ENCODE assay signal across 11 cellular contexts in the genomic region with DNA sequence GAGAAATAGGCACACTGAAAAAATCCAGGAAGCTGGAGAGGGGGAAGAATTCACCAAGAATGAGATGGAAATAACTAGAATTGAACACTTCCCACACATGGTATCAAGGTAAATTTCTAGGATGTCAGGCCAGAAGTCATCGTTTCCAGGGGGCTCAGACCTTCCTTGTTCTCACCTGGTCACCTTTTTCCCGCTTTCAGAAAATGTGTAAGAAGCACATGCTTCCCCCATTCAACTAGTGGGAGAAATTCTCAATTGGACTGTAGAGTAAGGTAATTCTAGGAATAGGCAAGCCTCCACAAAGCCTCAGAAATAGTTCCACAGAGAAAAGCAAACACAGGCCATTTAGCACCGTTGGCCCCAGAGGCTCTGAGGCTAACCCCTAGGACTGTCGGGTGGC. TPM values are rescaled to one million over a fixed set of nuclear protein-coding genes. Genes with fewer than 3 reads are reported as not detected.
DNase-seq lines count a peak whose midpoint lies in the region; ATAC-seq and TF ChIP-seq lines count a peak whose summit lies in the region.
"Had no signal": no experiment of that assay in that cellular context is flagged by ENCODE, and none has a peak within 500 bp of the region (broad histone marks: within the 10 kb centered on the region; RNA-seq: fewer than 3 reads in every experiment).

No MANE protein-coding gene starts in this region.

- H3K4me3 Mint-ChIP-seq in endodermal cell (peak overlapping the region; percentile 82), neural crest cell (peak overlapping the region; percentile 88)

- no peaks in the 10 kb centered on the region for H3K9me3 Mint-ChIP-seq in endodermal cell
- peaks cover 5% of the 10 kb centered on the region for H3K9me3 Mint-ChIP-seq in neural crest cell
- H3K9me3 Mint-ChIP-seq: immature natural killer cell had no signal

- TF ChIP-seq CTCF in left ventricle myocardium inferior (IDR thresholded peaks at IDR 0.05; ENCODE audit: borderline replicate concordance) = no peak
- TF ChIP-seq CTCF in endodermal cell (conservative IDR thresholded peaks at IDR 0.05) = no peak
- TF ChIP-seq CTCF in neural crest cell (conservative IDR thresholded peaks at IDR 0.05) = no peak

- ATAC-seq in Right ventricle myocardium superior (ENCODE audit: poor library complexity) = no peak

- H3K36me3 ChIP-seq in left ventricle myocardium inferior (no peaks in the 10 kb centered on the region), endodermal cell (ENCODE audit: control insufficient read depth, insufficient read depth, low read length) (no peaks in the 10 kb centered on the region)
- H3K36me3 ChIP-seq: BLaER1 treated with 17β-estradiol and CSF1 and Interleukin-3, amounts not matched to agents 10 nM and 100 nM had no signal

- H3K4me1 ChIP-seq in left ventricle myocardium inferior (peaks cover 45% of the 10 kb centered on the region), endodermal cell (ENCODE audit: control insufficient read depth, insufficient read depth, low read length) (peaks cover 8% of the 10 kb centered on the region)

- DNase-seq in left ventricle myocardium inferior (no peak), Right ventricle myocardium superior (no peak), endodermal cell (no peak), neural crest cell (ENCODE audit: low read depth, low spot score) (no peak), HCEC 1CT (no peak), activated T-cell treated with anti-CD3 and anti-CD28 coated beads for 4 hours (no peak), SHP77 treated with DMSO at 0.1 percent for 48 hours (lab: John Stamatoyannopoulos, UW) (no peak), activated gamma-delta T cell (lab: John Stamatoyannopoulos, UW) (no peak)
- DNase-seq: activated CD4-positive, alpha-beta T cell treated with anti-CD3 and anti-CD28 coated beads for 1 hour; immature natural killer cell had no signal

- H3K9me3 ChIP-seq in left ventricle myocardium inferior (replicated peaks) (no peaks in the 10 kb centered on the region), endodermal cell (ENCODE audit: control insufficient read depth, low read length) (no peaks in the 10 kb centered on the region)
- H3K9me3 ChIP-seq: BLaER1 treated with 17β-estradiol and CSF1 and Interleukin-3, amounts not matched to agents 10 nM and 100 nM had no signal

- H3K4me3 ChIP-seq in left ventricle myocardium inferior (peak overlapping the region; percentile 92), endodermal cell (ENCODE audit: low read length) (peak overlapping the region; percentile 68)

- 68 to 77% methylated on average over 3 to 4 of the region's 4 CpGs for WGBS in endodermal cell (ENCODE audit: insufficient coverage in 1 of 2, insufficient read length in 1 of 2), 2 experiments

- H3K9ac ChIP-seq in endodermal cell (ENCODE audit: extremely low read depth, low read length, poor library complexity, severe bottlenecking) = peak overlapping the region; percentile 14
- H3K9ac ChIP-seq: BLaER1 treated with 17β-estradiol and CSF1 and Interleukin-3, amounts not matched to agents 10 nM and 100 nM had no signal

- H3K36me3 Mint-ChIP-seq in endodermal cell (ENCODE audit: low read depth) (no peaks in the 10 kb centered on the region), neural crest cell (ENCODE audit: low read depth) (peaks cover 3% of the 10 kb centered on the region)
- H3K36me3 Mint-ChIP-seq: immature natural killer cell had no signal

- H3K27ac Mint-ChIP-seq in endodermal cell = peak overlapping the region; percentile 71
- peak overlapping the region; percentile 96 for H3K27ac Mint-ChIP-seq in neural crest cell (ENCODE audit: unreplicated experiment)

- H3K4me1 Mint-ChIP-seq in endodermal cell (peaks cover 42% of the 10 kb centered on the region), neural crest cell (peaks cover 60% of the 10 kb centered on the region)

- intact Hi-C loops in left ventricle myocardium inferior (cut with micrococcal nuclease) = no loop called here
- intact Hi-C loops in Right ventricle myocardium superior (cut with DNase I) = no loop called here

- no peaks in the 10 kb centered on the region for H3K27me3 ChIP-seq in left ventricle myocardium inferior (ENCODE audit: low read depth)
- H3K27me3 ChIP-seq in endodermal cell (ENCODE audit: control insufficient read depth, insufficient read depth, low read length, poor library complexity, severe bottlenecking) = no peaks in the 10 kb centered on the region

- H3K27ac ChIP-seq in left ventricle myocardium inferior (replicated peaks) = peak overlapping the region; percentile 97
- H3K27ac ChIP-seq in endodermal cell (ENCODE audit: low read depth, low read length) = peak overlapping the region; percentile 40
- H3K27ac ChIP-seq: BLaER1 treated with 17β-estradiol and CSF1 and Interleukin-3, amounts not matched to agents 10 nM and 100 nM had no signal

- H3K27me3 Mint-ChIP-seq in endodermal cell (ENCODE audit: insufficient read depth) (peaks cover 3% of the 10 kb centered on the region), neural crest cell (ENCODE audit: low read depth) (peaks cover 6% of the 10 kb centered on the region)

RNA-seq across cellular contexts. Expression of a gene that starts 2.8 kb away (rescaled TPM):
- total RNA-seq in left ventricle myocardium inferior (104 TPM), Right ventricle myocardium superior (108 TPM), endodermal cell (100 to 1,000 TPM; 637 to 888 TPM), neural crest cell (629 and 669 TPM in 2 replicates)
- 935 TPM for polyA plus RNA-seq in endodermal cell (2013, experiment 1 of 2)
- polyA plus RNA-seq in endodermal cell (2013, experiment 2 of 2) = 1,020 TPM

RNA-seq across cellular contexts. Expression of a gene that starts 8.9 kb away (rescaled TPM):
- total RNA-seq in left ventricle myocardium inferior (not detected), Right ventricle myocardium superior (0.22 TPM), endodermal cell (1 to 10 TPM; 1.9 to 7.3 TPM), neural crest cell (4.7 and 4.9 TPM in 2 replicates)
- polyA plus RNA-seq in endodermal cell (2013, experiment 1 of 2) = 8.4 TPM
- polyA plus RNA-seq in endodermal cell (2013, experiment 2 of 2) = 5.8 TPM

RNA-seq across cellular contexts. Expression of a gene that starts 10.4 kb away (rescaled TPM):
- total RNA-seq in left ventricle myocardium inferior = 153 TPM
- total RNA-seq in Right ventricle myocardium superior = 153 TPM
- 100 to 1,000 TPM; 219 to 393 TPM for total RNA-seq in endodermal cell
- 177 TPM for polyA plus RNA-seq in endodermal cell (2013, experiment 1 of 2)
- polyA plus RNA-seq in endodermal cell (2013, experiment 2 of 2) = 169 TPM
- 203 and 217 TPM in 2 replicates for total RNA-seq in neural crest cell

RNA-seq across cellular contexts. Expression of a gene that starts 25.9 kb away (rescaled TPM):
- 7.4 TPM for total RNA-seq in left ventricle myocardium inferior
- total RNA-seq in Right ventricle myocardium superior = 10.4 TPM
- total RNA-seq in endodermal cell = 1 to 10 TPM in 1 of 2 donors, under 1 TPM in 1; 0.77 to 1.3 TPM
- 2.2 TPM for polyA plus RNA-seq in endodermal cell (2013, experiment 1 of 2)
- polyA plus RNA-seq in endodermal cell (2013, experiment 2 of 2) = 1.7 TPM
- 3.8 and 4.1 TPM in 2 replicates for total RNA-seq in neural crest cell

RNA-seq across cellular contexts. Expression of a gene that starts 39.5 kb away (rescaled TPM):
- 73.2 TPM for total RNA-seq in left ventricle myocardium inferior
- 70.4 TPM for total RNA-seq in Right ventricle myocardium superior
- total RNA-seq in endodermal cell = 10 to 100 TPM; 43.3 to 69.2 TPM
- polyA plus RNA-seq in endodermal cell (2013, experiment 1 of 2) = 36.9 TPM
- 34.1 TPM for polyA plus RNA-seq in endodermal cell (2013, experiment 2 of 2)
- 37.5 and 37.7 TPM in 2 replicates for total RNA-seq in neural crest cell
